In genomic region chr3:38628835-38629234, GRCh38 we compare ENCODE assay signal across 23 cellular contexts. TPM values are rescaled to one million over a fixed set of nuclear protein-coding genes. Genes with fewer than 3 reads are reported as not detected.
"Had no signal": no experiment of that assay in that cellular context is flagged by ENCODE, and none has a peak within 500 bp of the region (broad histone marks: within the 10 kb centered on the region; RNA-seq: fewer than 3 reads in every experiment).

No MANE protein-coding gene starts in this region.

- H3K27ac ChIP-seq: coronary artery, dorsolateral prefrontal cortex, esophagus muscularis mucosa, gastrocnemius medialis, left lung had no signal

- FAIRE-seq: colon, endothelial cell of umbilical vein, islet of Langerhans, keratinocyte had no signal

- H3K9me3 ChIP-seq: esophagus muscularis mucosa, gastrocnemius medialis, heart right ventricle, left lung had no signal

- H3K36me3 ChIP-seq: gastrocnemius medialis, left lung had no signal

- H3K27me3 ChIP-seq: gastrocnemius medialis, heart right ventricle, left lung had no signal

- H3K4me3 ChIP-seq: coronary artery, dorsolateral prefrontal cortex, esophagus muscularis mucosa, gastrocnemius medialis, heart right ventricle, left lung, lung had no signal

- H3K4me1 ChIP-seq: gastrocnemius medialis, left lung had no signal

- DNase-seq: dermis blood vessel endothelial cell; dorsolateral prefrontal cortex; effector CD4-positive, alpha-beta T cell; effector memory CD4-positive, alpha-beta T cell; foreskin melanocyte; gastrocnemius medialis; glutamatergic neuron; head of caudate nucleus; heart right ventricle; hippocampal formation; left cardiac atrium; left lung; mammary epithelial cell; mesendoderm; midbrain had no signal

- ATAC-seq: gastrocnemius medialis, left cardiac atrium, left lung had no signal

RNA-seq across cellular contexts. Expression of gene SCN5A, which starts 20.7 kb away (rescaled TPM):
- total RNA-seq: mammary epithelial cell, mononuclear cell had no signal
